8 cellular contexts compared by ENCODE assay signal in the genomic region with DNA sequence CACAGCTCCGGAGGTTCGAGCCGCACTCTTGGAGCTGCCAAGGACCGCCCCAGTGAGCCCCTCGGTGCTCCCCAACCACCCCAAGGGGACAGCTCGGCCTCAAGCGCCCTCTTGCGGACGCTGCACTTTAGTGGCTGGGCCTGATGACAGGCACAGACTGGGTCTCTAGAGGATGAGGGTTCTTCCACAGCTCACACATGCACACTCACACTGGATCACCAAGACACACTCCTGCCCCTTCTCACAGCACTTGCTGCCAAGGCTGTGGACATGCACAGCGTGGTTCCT. TPM values are rescaled to one million over a fixed set of nuclear protein-coding genes. Genes with fewer than 3 reads are reported as not detected.
A peak's percentile ranks its signal among the peaks of the same experiment; 100 is the strongest.
DNase-seq lines count a peak whose midpoint lies in the region; ATAC-seq and TF ChIP-seq lines count a peak whose summit lies in the region.

No MANE protein-coding gene starts in this region.

- CTCF ChIA-PET in activated CD8-positive, alpha-beta T cell treated with anti-CD3 and anti-CD28 coated beads for 36 hours (lab: Charles Lee): interaction anchor here (0.7 to 1.1 kb wide), 2 partner anchors 16 to 212 kb away, joined by 3 read pairs; no protein-coding TSS in a partner anchor

- DNase-seq in DMS53 (lab: John Stamatoyannopoulos, UW) (peak; percentile 80), HT-29 (ENCODE audit: low spot score) (peak; percentile 42), kidney epithelial cell (ENCODE audit: low read depth) (no peak), NCI-H2107 treated with DMSO at 0.1 percent for 48 hours (lab: John Stamatoyannopoulos, UW; ENCODE audit: unreplicated experiment) (no peak), COLO829 (ENCODE audit: low spot score) (no peak)
- DNase-seq in activated CD8-positive, alpha-beta T cell treated with anti-CD3 and anti-CD28 coated beads for 36 hours: peak; percentile 47

- ATAC-seq in activated CD8-positive, alpha-beta T cell treated with anti-CD3 and anti-CD28 coated beads for 36 hours: no peak
- no peak for ATAC-seq in HG03175 (IDR thresholded peaks at IDR 0.05; ENCODE audit: unreplicated experiment)
- no peak for ATAC-seq in GM21447 (IDR thresholded peaks at IDR 0.05; ENCODE audit: unreplicated experiment)

- POLR2A ChIA-PET in activated CD8-positive, alpha-beta T cell treated with anti-CD3 and anti-CD28 coated beads for 36 hours (lab: Charles Lee): no interaction called here

- no peak overlapping the region for H3K27ac Mint-ChIP-seq in activated CD8-positive, alpha-beta T cell treated with anti-CD3 and anti-CD28 coated beads for 36 hours

- intact Hi-C loops in activated CD8-positive, alpha-beta T cell treated with anti-CD3 and anti-CD28 coated beads for 36 hours (cut with micrococcal nuclease): no loop called here

- no peaks in the 10 kb centered on the region for H3K36me3 ChIP-seq in kidney epithelial cell (ENCODE audit: control insufficient read depth, insufficient read depth, low read length)

- H3K36me3 Mint-ChIP-seq in activated CD8-positive, alpha-beta T cell treated with anti-CD3 and anti-CD28 coated beads for 36 hours (ENCODE audit: low read depth): no peaks in the 10 kb centered on the region

- H3K4me3 ChIP-seq in kidney epithelial cell (ENCODE audit: low read depth, low read length): no peak overlapping the region

- H3K27me3 Mint-ChIP-seq in activated CD8-positive, alpha-beta T cell treated with anti-CD3 and anti-CD28 coated beads for 36 hours: peaks cover 30% of the 10 kb centered on the region

- peak; percentile 48 for TF ChIP-seq CTCF in activated CD8-positive, alpha-beta T cell treated with anti-CD3 and anti-CD28 coated beads for 36 hours (IDR thresholded peaks at IDR 0.05)
- peak; percentile 53 for TF ChIP-seq CTCF in kidney epithelial cell (IDR thresholded peaks at IDR 0.05; ENCODE audit: insufficient read depth, low read length, poor library complexity, severe bottlenecking)

- no peaks in the 10 kb centered on the region for H3K9me3 Mint-ChIP-seq in activated CD8-positive, alpha-beta T cell treated with anti-CD3 and anti-CD28 coated beads for 36 hours

- H3K4me3 Mint-ChIP-seq in activated CD8-positive, alpha-beta T cell treated with anti-CD3 and anti-CD28 coated beads for 36 hours: no peak overlapping the region

- peaks cover 4% of the 10 kb centered on the region for H3K4me1 Mint-ChIP-seq in activated CD8-positive, alpha-beta T cell treated with anti-CD3 and anti-CD28 coated beads for 36 hours (ENCODE audit: low read depth)

- H3K27me3 ChIP-seq in kidney epithelial cell (ENCODE audit: control insufficient read depth, insufficient read depth, low read length): peaks cover 56% of the 10 kb centered on the region

RNA-seq across cellular contexts. Expression of gene RET, which starts 2.1 kb away (rescaled TPM):
- total RNA-seq in HT-29 (2014; rRNA removed; shearing (Covaris generic)): not detected in 2 replicates
- total RNA-seq in activated CD8-positive, alpha-beta T cell treated with anti-CD3 and anti-CD28 coated beads for 36 hours: under 1 TPM; 0.13 to 0.47 TPM
- total RNA-seq in kidney epithelial cell: 0.27 and 3.7 TPM in 2 replicates

RNA-seq across cellular contexts. Expression of gene CSGALNACT2, which starts 59.3 kb away (rescaled TPM):
- total RNA-seq in HT-29 (2014; rRNA removed; shearing (Covaris generic)): 1.3 TPM in 2 replicates
- 10 to 100 TPM; 15.3 to 15.5 TPM for total RNA-seq in activated CD8-positive, alpha-beta T cell treated with anti-CD3 and anti-CD28 coated beads for 36 hours
- total RNA-seq in kidney epithelial cell: 16.0 and 17.3 TPM in 2 replicates

Comparison
In these comparisons a context has a peak if more than half of its experiments do, and no peak if none do; other contexts are left out.
1. DNase-seq: peak in DMS53 (single experiment), HT-29 (single experiment) and activated CD8-positive, alpha-beta T cell treated with anti-CD3 and anti-CD28 coated beads for 36 hours (single experiment); none in kidney epithelial cell (single experiment), NCI-H2107 treated with DMSO at 0.1 percent for 48 hours (single experiment) and COLO829 (single experiment).